ENCODE assay signal across 25 cellular contexts in genomic region chr9:81035601-81036000, GRCh38.
"Had no signal": no experiment of that assay in that cellular context is flagged by ENCODE, and none has a peak within 500 bp of the region (broad histone marks: within the 10 kb centered on the region; RNA-seq: fewer than 3 reads in every experiment).

No MANE protein-coding gene starts in this region.

- H3K4me3 Mint-ChIP-seq: immature natural killer cell; memory B cell; natural killer cell; stimulated activated naive B cell treated with anti-CD40 and anti-IgM and Interleukin-4, amounts not matched to agents 10 μg/mL and 1 μg/mL and 100 μg/mL, for 72 hours; stimulated activated naive CD8-positive, alpha-beta T cell treated with anti-CD3 and anti-CD28 coated beads, Interleukin-15, Interleukin-2, amounts not matched to agents 100 ng/mL and 50 ng/mL, for 24 hours had no signal

- H3K36me3 Mint-ChIP-seq: immature natural killer cell; memory B cell; natural killer cell; stimulated activated naive B cell treated with anti-CD40 and anti-IgM and Interleukin-4, amounts not matched to agents 10 μg/mL and 1 μg/mL and 100 μg/mL, for 72 hours had no signal

- H3K27me3 Mint-ChIP-seq: stimulated activated naive CD8-positive, alpha-beta T cell treated with anti-CD3 and anti-CD28 coated beads, Interleukin-15, Interleukin-2, amounts not matched to agents 100 ng/mL and 50 ng/mL, for 24 hours had no signal

- DNase-seq: colonic mucosa; dermis blood vessel endothelial cell; effector memory CD4-positive, alpha-beta T cell; glutamatergic neuron; heart right ventricle; hypothalamus; immature natural killer cell; natural killer cell; occipital lobe; ovary; posterior cingulate gyrus; psoas muscle; right cardiac atrium; sigmoid colon; stimulated activated CD4-positive, alpha-beta T cell treated with anti-CD3 and anti-CD28 coated beads, Interleukin-15, amount 100 ng/mL, for 24 hours; stimulated activated CD4-positive, alpha-beta T cell treated with anti-CD3 and anti-CD28 coated beads, Interleukin-2, amount 100 ng/mL, for 48 hours; stimulated activated naive B cell treated with anti-CD40 and anti-IgM and Interleukin-4, amounts not matched to agents 10 μg/mL and 1 μg/mL and 100 μg/mL, for 72 hours; upper lobe of left lung had no signal

- H3K27me3 ChIP-seq: colonic mucosa, esophagus muscularis mucosa, heart right ventricle, ovary, sigmoid colon, tibial nerve, upper lobe of left lung had no signal

- H3K9me3 Mint-ChIP-seq: memory B cell; stimulated activated naive B cell treated with anti-CD40 and anti-IgM and Interleukin-4, amounts not matched to agents 10 μg/mL and 1 μg/mL and 100 μg/mL, for 72 hours had no signal

- H3K4me1 ChIP-seq: colonic mucosa, psoas muscle, upper lobe of left lung had no signal

- H3K36me3 ChIP-seq: colonic mucosa, esophagus muscularis mucosa, heart right ventricle, ovary, sigmoid colon, thoracic aorta, tibial nerve, upper lobe of left lung had no signal

- H3K4me3 ChIP-seq: colonic mucosa, esophagus muscularis mucosa, heart right ventricle, lung, ovary, psoas muscle, sigmoid colon, skin epidermis, thoracic aorta, tibial nerve, upper lobe of left lung had no signal

- H3K4me1 Mint-ChIP-seq: immature natural killer cell; memory B cell; natural killer cell; stimulated activated naive B cell treated with anti-CD40 and anti-IgM and Interleukin-4, amounts not matched to agents 10 μg/mL and 1 μg/mL and 100 μg/mL, for 72 hours had no signal

- H3K9me3 ChIP-seq: colonic mucosa, esophagus muscularis mucosa, heart right ventricle, ovary, psoas muscle, sigmoid colon, thoracic aorta, tibial nerve, upper lobe of left lung had no signal

- ATAC-seq: heart right ventricle; natural killer cell; psoas muscle; right cardiac atrium; stimulated activated naive B cell treated with anti-CD40 and anti-IgM and Interleukin-4, amounts not matched to agents 10 μg/mL and 1 μg/mL and 100 μg/mL, for 72 hours had no signal

- H3K27ac ChIP-seq: colonic mucosa, esophagus muscularis mucosa, heart right ventricle, ovary, psoas muscle, sigmoid colon, skin epidermis, thoracic aorta, tibial nerve, upper lobe of left lung had no signal

- H3K27ac Mint-ChIP-seq: immature natural killer cell; memory B cell; natural killer cell; stimulated activated naive B cell treated with anti-CD40 and anti-IgM and Interleukin-4, amounts not matched to agents 10 μg/mL and 1 μg/mL and 100 μg/mL, for 72 hours; stimulated activated naive CD8-positive, alpha-beta T cell treated with anti-CD3 and anti-CD28 coated beads, Interleukin-15, Interleukin-2, amounts not matched to agents 100 ng/mL and 50 ng/mL, for 24 hours had no signal
